ENCODE assay signal across 15 cellular contexts in the genomic region with DNA sequence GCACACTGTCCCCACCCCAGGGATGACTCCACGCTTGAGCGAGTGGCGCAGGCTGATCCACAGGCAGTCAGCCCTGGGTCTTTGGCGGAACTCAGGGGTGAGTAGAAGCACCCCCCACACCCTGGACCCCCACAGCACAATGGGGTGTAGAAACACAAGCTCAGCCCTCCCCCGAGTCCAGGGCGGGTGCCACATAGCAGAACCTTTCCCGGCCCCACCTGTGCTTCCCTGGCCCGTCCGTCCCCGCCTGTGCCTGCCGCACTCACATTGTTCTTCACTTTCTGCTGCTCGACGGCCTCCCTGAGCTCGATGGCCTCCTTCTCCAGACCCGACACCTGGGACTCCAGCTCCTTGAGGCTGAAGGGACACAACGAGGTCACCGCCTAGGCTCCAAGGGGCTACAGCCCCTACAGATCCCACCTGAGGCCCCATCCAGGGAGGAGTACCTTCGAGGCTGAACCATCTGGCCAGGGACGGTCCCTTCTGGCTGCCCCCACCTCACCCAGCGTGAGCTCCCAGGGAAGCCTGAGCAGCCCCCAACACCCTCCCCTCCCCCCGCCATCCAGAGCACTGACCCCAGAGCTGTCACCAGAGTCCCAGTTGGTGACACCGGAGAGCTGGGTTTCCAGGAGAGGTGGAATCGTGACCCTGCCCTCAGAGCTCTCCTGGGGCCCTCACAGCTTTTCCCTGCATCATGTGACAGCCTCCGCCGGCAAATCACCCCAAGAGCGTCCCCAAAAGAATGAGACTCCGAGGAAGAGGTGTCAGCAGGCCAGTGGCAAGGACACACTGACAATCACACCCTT. TPM values are rescaled to one million over a fixed set of nuclear protein-coding genes. Genes with fewer than 3 reads are reported as not detected.
DNase-seq lines count a peak whose midpoint lies in the region; ATAC-seq and TF ChIP-seq lines count a peak whose summit lies in the region.
"Had no signal": no experiment of that assay in that cellular context is flagged by ENCODE, and none has a peak within 500 bp of the region (broad histone marks: within the 10 kb centered on the region; RNA-seq: fewer than 3 reads in every experiment).

No MANE protein-coding gene starts in this region.

- TF ChIP-seq CTCF in CD14-positive monocyte (IDR thresholded peaks at IDR 0.05) (no peak), RWPE2 (IDR thresholded peaks at IDR 0.05; ENCODE audit: poor library complexity, severe bottlenecking) (no peak), psoas muscle (IDR thresholded peaks at IDR 0.05) (no peak), neural progenitor cell (IDR thresholded peaks at IDR 0.05) (no peak)

- H3K27ac ChIP-seq in RWPE2 (ENCODE audit: poor library complexity, severe bottlenecking): no peak overlapping the region
- H3K27ac ChIP-seq in right cardiac atrium (ENCODE audit: low read length): no peak overlapping the region
- no peak overlapping the region for H3K27ac ChIP-seq in psoas muscle
- no peak overlapping the region for H3K27ac ChIP-seq in neural progenitor cell

- H3F3A ChIP-seq in neural progenitor cell (ENCODE audit: low read depth): no peaks in the 10 kb centered on the region

- intact Hi-C loops in CD14-positive monocyte (cut with micrococcal nuclease): no loop called here
- intact Hi-C loops in right cardiac atrium (cut with DNase I): no loop called here
- intact Hi-C loops in psoas muscle (cut with DNase I): no loop called here

- H3K36me3 ChIP-seq in RWPE2 (ENCODE audit: low read depth) (peaks cover 73% of the 10 kb centered on the region), psoas muscle (ENCODE audit: insufficient read depth in 1 of 2, low read depth in 1 of 2) (peaks cover 0 to 82% of the 10 kb centered on the region in 2 donors), neural progenitor cell (no peaks in the 10 kb centered on the region)

- 91% methylated on average over 27 of the region's 27 CpGs for WGBS in right cardiac atrium
- WGBS in psoas muscle, 3 donors: 89 to 93% (median 91%) methylated on average over 27 of the region's 27 CpGs

- peaks cover 80 to 97% of the 10 kb centered on the region in 2 donors for H3K36me3 Mint-ChIP-seq in CD14-positive monocyte
- H3K36me3 Mint-ChIP-seq in neural progenitor cell: peaks cover 11% of the 10 kb centered on the region

- H3K4me3 ChIP-seq in RWPE2 (ENCODE audit: severe bottlenecking): no peak overlapping the region
- H3K4me3 ChIP-seq in right cardiac atrium (ENCODE audit: low read length): no peak overlapping the region
- H3K4me3 ChIP-seq in psoas muscle: no peak overlapping the region
- H3K4me3 ChIP-seq in neural progenitor cell: no peak overlapping the region
- H3K4me3 ChIP-seq: MG63 had no signal

- H3K27ac Mint-ChIP-seq in CD14-positive monocyte: peak overlapping the region in 2 of 7 donors; percentile 56 to 57
- no peak overlapping the region for H3K27ac Mint-ChIP-seq in neural progenitor cell
- H3K27ac Mint-ChIP-seq: activated naive CD4-positive, alpha-beta T cell treated with anti-CD3 and anti-CD28 coated beads, Interleukin-2, amount 50 U/mL, for 24 hours; naive B cell had no signal

- H3K4me2 ChIP-seq in neural progenitor cell: no peak overlapping the region

- H3K9me3 Mint-ChIP-seq in CD14-positive monocyte (no peaks in the 10 kb centered on the region), neural progenitor cell (no peaks in the 10 kb centered on the region)
- H3K9me3 Mint-ChIP-seq: activated naive CD4-positive, alpha-beta T cell treated with anti-CD3 and anti-CD28 coated beads, Interleukin-2, amount 50 U/mL, for 24 hours; naive B cell had no signal

- H3K4me1 Mint-ChIP-seq in CD14-positive monocyte (peaks cover 15% of the 10 kb centered on the region), neural progenitor cell (peaks cover 5% of the 10 kb centered on the region)
- H3K4me1 Mint-ChIP-seq: activated naive CD4-positive, alpha-beta T cell treated with anti-CD3 and anti-CD28 coated beads, Interleukin-2, amount 50 U/mL, for 24 hours had no signal

- H4K20me1 ChIP-seq in neural progenitor cell (ENCODE audit: low read depth): peaks cover 5% of the 10 kb centered on the region

- H3K9me3 ChIP-seq in RWPE2 (ENCODE audit: severe bottlenecking): no peaks in the 10 kb centered on the region
- no peaks in the 10 kb centered on the region for H3K9me3 ChIP-seq in right cardiac atrium (ENCODE audit: control insufficient read depth, low read length)
- H3K9me3 ChIP-seq in psoas muscle: no peaks in the 10 kb centered on the region
- H3K9me3 ChIP-seq in neural progenitor cell (ENCODE audit: low read depth): no peaks in the 10 kb centered on the region
- H3K9me3 ChIP-seq: MG63 had no signal

- H3K79me2 ChIP-seq in neural progenitor cell (ENCODE audit: low read depth): no peaks in the 10 kb centered on the region

- H2AFZ ChIP-seq in neural progenitor cell (replicated peaks): no peak overlapping the region

- DNase-seq in CD14-positive monocyte (ENCODE audit: low spot score): peak; percentile 41
- peak; percentile 61 for DNase-seq in RWPE2 (ENCODE audit: low spot score)
- DNase-seq in right cardiac atrium: peak; percentile 15 to 55 (median 46)
- DNase-seq in psoas muscle: peak; percentile 12 to 47
- DNase-seq in GF-D8 (lab: John Stamatoyannopoulos, UW): no peak
- no peak for DNase-seq in neural progenitor cell (ENCODE audit: low spot score)
- DNase-seq: activated CD4-positive, alpha-beta T cell treated with anti-CD3 and anti-CD28 coated beads for 48 hours; cortex of kidney; foreskin melanocyte; MG63; naive B cell; NCI-H187; NCI-H510A had no signal

- H3K4me3 Mint-ChIP-seq in CD14-positive monocyte: no peak overlapping the region
- no peak overlapping the region for H3K4me3 Mint-ChIP-seq in neural progenitor cell
- H3K4me3 Mint-ChIP-seq: activated naive CD4-positive, alpha-beta T cell treated with anti-CD3 and anti-CD28 coated beads, Interleukin-2, amount 50 U/mL, for 24 hours; naive B cell had no signal

- no peaks in the 10 kb centered on the region for H3K4me1 ChIP-seq in RWPE2 (ENCODE audit: insufficient read depth, poor library complexity, severe bottlenecking)
- H3K4me1 ChIP-seq in right cardiac atrium (ENCODE audit: control insufficient read depth, insufficient read depth, low read length): no peaks in the 10 kb centered on the region
- no peaks in the 10 kb centered on the region for H3K4me1 ChIP-seq in psoas muscle
- H3K4me1 ChIP-seq in neural progenitor cell: no peaks in the 10 kb centered on the region

- ATAC-seq in RWPE2 (ENCODE audit: low read depth) (no peak), right cardiac atrium (no peak), psoas muscle (no peak), GM18519 (IDR thresholded peaks at IDR 0.05; ENCODE audit: low FRiP score, unreplicated experiment) (no peak)

- H3K27me3 Mint-ChIP-seq in CD14-positive monocyte (ENCODE audit: low read depth in 3 of 3): peaks cover 0 to 1% (median 0%) of the 10 kb centered on the region in 3 donors
- H3K27me3 Mint-ChIP-seq in neural progenitor cell (ENCODE audit: insufficient read depth, low read depth): peaks cover 8% of the 10 kb centered on the region
- H3K27me3 Mint-ChIP-seq: activated naive CD4-positive, alpha-beta T cell treated with anti-CD3 and anti-CD28 coated beads, Interleukin-2, amount 50 U/mL, for 24 hours; naive B cell had no signal

- H3K27me3 ChIP-seq in RWPE2 (ENCODE audit: insufficient read depth, poor library complexity, severe bottlenecking) (no peaks in the 10 kb centered on the region), right cardiac atrium (ENCODE audit: control insufficient read depth, insufficient read depth) (no peaks in the 10 kb centered on the region), psoas muscle (ENCODE audit: insufficient read depth in 3 of 3, low read length in 2 of 3) (no peaks in the 10 kb centered on the region), neural progenitor cell (no peaks in the 10 kb centered on the region)
- H3K27me3 ChIP-seq: MG63 had no signal

- H3K9ac ChIP-seq in neural progenitor cell: no peak overlapping the region

RNA-seq across cellular contexts. Expression of a gene that starts 55.6 kb away (rescaled TPM):
- 10 to 100 TPM; 58.4 to 63.8 TPM for polyA plus RNA-seq in CD14-positive monocyte
- 100 to 1,000 TPM; 720 to 770 (median 741) TPM for total RNA-seq in right cardiac atrium
- 929 TPM for polyA plus RNA-seq in right cardiac atrium
- total RNA-seq in psoas muscle: 10 to 100 TPM; 45.6 to 82.3 (median 66.2) TPM
- 100 to 1,000 TPM in 2 of 3 donors, 10 to 100 TPM in 1; 88.1 to 202 (median 115) TPM for polyA plus RNA-seq in psoas muscle
- total RNA-seq in neural progenitor cell (ENCODE audit: low replicate concordance): 107 and 158 TPM in 2 replicates

RNA-seq across cellular contexts. Expression of a gene that starts 56.6 kb away (rescaled TPM):
- polyA plus RNA-seq in CD14-positive monocyte: 1 to 10 TPM; 4.7 to 7.5 TPM
- total RNA-seq in right cardiac atrium: 100 to 1,000 TPM in 1 of 4 donors, 10 to 100 TPM in 3; 49.8 to 120 (median 57.1) TPM
- polyA plus RNA-seq in right cardiac atrium: 38.2 TPM
- total RNA-seq in psoas muscle: 10 to 100 TPM; 21.1 to 40.8 (median 22.6) TPM
- 10 to 100 TPM; 14.2 to 30.3 (median 19.1) TPM for polyA plus RNA-seq in psoas muscle
- total RNA-seq in neural progenitor cell (ENCODE audit: low replicate concordance): 18.2 and 35.2 TPM in 2 replicates

Comparison
In these comparisons a context has a peak if more than half of its experiments do, and no peak if none do; other contexts are left out.
1. DNase-seq: peak in CD14-positive monocyte (single experiment), RWPE2 (single experiment), right cardiac atrium (3 of 3) and psoas muscle (2 of 2); none in GF-D8 (single experiment) and neural progenitor cell (single experiment).